Comparison of ENCODE assay signal across 21 cellular contexts in the genomic region with DNA sequence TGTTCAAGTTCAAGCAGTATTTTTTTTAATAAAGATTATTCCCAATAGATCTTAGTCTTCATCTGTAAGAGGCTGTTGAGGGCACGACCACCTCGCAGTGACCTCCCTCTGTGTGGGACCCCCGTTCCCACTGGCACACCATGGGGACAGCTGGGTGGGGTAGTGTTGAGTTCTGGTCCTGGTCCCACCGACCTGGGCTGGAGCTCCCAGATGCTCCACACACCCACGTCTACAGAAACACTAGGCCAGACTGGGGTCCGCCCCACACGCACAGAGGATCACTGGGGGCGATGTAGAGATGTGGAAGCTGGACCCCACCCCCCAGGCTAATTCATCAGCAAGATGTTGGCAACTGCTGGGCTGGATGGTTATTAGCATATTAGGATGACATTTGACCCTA.
"Had no signal": no experiment of that assay in that cellular context is flagged by ENCODE, and none has a peak within 500 bp of the region (broad histone marks: within the 10 kb centered on the region; RNA-seq: fewer than 3 reads in every experiment).

No MANE protein-coding gene starts in this region.

- H3K9me3 ChIP-seq: MG63 had no signal

- DNase-seq: IMR-90, Karpas-422, KG1, MG63, NCI-H1092, NCI-H1105 treated with DMSO at 0.1 percent for 48 hours, NCI-H1417 treated with DMSO at 0.1 percent for 48 hours, NCI-H146, NCI-H1694 treated with DMSO at 0.1 percent for 48 hours, NCI-H2029, NCI-H2081 treated with DMSO at 0.1 percent for 48 hours, NCI-H2171, NCI-H226, NCI-H446, NCI-H510A, NCI-H524 treated with DMSO at 0.1 percent for 48 hours, NCI-H69, NCI-H774, RPMI8226, SHP77, SK-N-SH had no signal

- H3K36me3 ChIP-seq: MG63 had no signal

- H3K27me3 ChIP-seq: MG63 had no signal

- H3K4me3 ChIP-seq: MG63 had no signal
